In the genomic region with DNA sequence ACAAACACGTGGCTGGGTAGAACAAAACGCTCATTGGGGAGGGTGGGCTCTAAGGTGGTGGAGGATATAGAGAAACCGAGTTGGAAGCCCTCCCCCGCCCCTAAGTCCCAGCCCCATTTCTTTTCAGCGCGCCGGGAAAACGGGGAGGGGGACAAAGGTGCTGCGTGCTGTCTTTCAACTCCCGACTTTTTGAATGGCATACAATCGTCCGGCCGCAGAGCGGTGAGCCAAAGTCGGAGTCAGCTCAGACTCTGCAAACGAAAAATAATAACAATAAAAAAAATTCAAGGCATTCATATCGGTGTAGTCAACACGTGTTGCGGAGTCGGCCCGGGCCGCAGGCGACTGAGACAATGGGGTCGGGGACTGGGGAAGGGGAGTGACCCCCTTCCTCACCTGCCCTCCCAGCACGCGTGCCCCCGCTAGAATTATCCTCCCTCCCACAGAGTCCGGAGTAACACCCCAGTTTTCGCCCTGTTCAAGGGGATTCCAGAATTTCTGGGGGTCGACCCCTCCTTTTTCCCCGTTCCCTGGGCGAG, we compare ENCODE assay signal across 12 cellular contexts. TPM values are rescaled to one million over a fixed set of nuclear protein-coding genes. Genes with fewer than 3 reads are reported as not detected.
DNase-seq lines count a peak whose midpoint lies in the region; ATAC-seq and TF ChIP-seq lines count a peak whose summit lies in the region.
"Had no signal": no experiment of that assay in that cellular context is flagged by ENCODE, and none has a peak within 500 bp of the region (broad histone marks: within the 10 kb centered on the region; RNA-seq: fewer than 3 reads in every experiment).

No MANE protein-coding gene starts in this region.

- H3K4me1 ChIP-seq in right atrium auricular region: peaks cover 0 to 33% of the 10 kb centered on the region in 2 donors
- H3K4me1 ChIP-seq in heart left ventricle: peaks cover 0 to 32% (median 15%) of the 10 kb centered on the region in 12 donors
- peaks cover 35% of the 10 kb centered on the region for H3K4me1 ChIP-seq in vagina

- no peak overlapping the region for H3K4me3 Mint-ChIP-seq in activated T-helper 2 cell treated with anti-CD3 and anti-CD28 coated beads, Interferon-gamma antibody, Interleukin-2, Interleukin-4, amounts not matched to agents 10 μg/mL and 5 μg/mL and 100 μg/mL, durations not matched to agents 14 hours and 24 hours and 36 hours (ENCODE audit: low read depth)

- H3K36me3 ChIP-seq in right atrium auricular region (no peaks in the 10 kb centered on the region), heart left ventricle (no peaks in the 10 kb centered on the region), vagina (no peaks in the 10 kb centered on the region)

- intact Hi-C loops in heart left ventricle (cut with DNase I): loop anchor here in 1 of 10 donors (10.0 kb wide), 1 partner anchor 261 kb away; no protein-coding TSS in a partner anchor
- intact Hi-C loops in vagina (cut with DNase I): no loop called here
- intact Hi-C loops in activated T-helper 2 cell treated with anti-CD3 and anti-CD28 coated beads, Interferon-gamma antibody, Interleukin-2, Interleukin-4, amounts not matched to agents 10 μg/mL and 5 μg/mL and 100 μg/mL, durations not matched to agents 14 hours and 24 hours and 36 hours (cut with micrococcal nuclease): loop anchor here (5.0 kb wide), 4 partner anchors 243 to 502 kb away; partner anchors contain the start of genes HOXB7 and NGFR

- DNase-seq in right atrium auricular region (ENCODE audit: low spot score): peak; percentile 26
- no peak for DNase-seq in heart left ventricle
- peak; percentile 34 to 40 for DNase-seq in vagina (ENCODE audit: extremely low spot score in 2 of 2)
- DNase-seq in activated T-helper 2 cell treated with anti-CD3 and anti-CD28 coated beads, Interferon-gamma antibody, Interleukin-2, Interleukin-4, amounts not matched to agents 10 μg/mL and 5 μg/mL and 100 μg/mL, durations not matched to agents 14 hours and 24 hours and 36 hours (ENCODE audit: low spot score): no peak
- DNase-seq in substantia nigra (lab: John Stamatoyannopoulos, UW): no peak
- DNase-seq in cerebellar nuclear complex (lab: John Stamatoyannopoulos, UW): no peak
- DNase-seq: EL, GOT3, NCI-H446 had no signal

- no peak overlapping the region for H3K27ac Mint-ChIP-seq in activated T-helper 2 cell treated with anti-CD3 and anti-CD28 coated beads, Interferon-gamma antibody, Interleukin-2, Interleukin-4, amounts not matched to agents 10 μg/mL and 5 μg/mL and 100 μg/mL, durations not matched to agents 14 hours and 24 hours and 36 hours
- H3K27ac Mint-ChIP-seq: activated naive CD8-positive, alpha-beta T cell treated with anti-CD3 and anti-CD28 coated beads, Interleukin-2, amount 10 ng/mL, durations not matched to agents 7 days and 5 days had no signal

- peaks cover 9% of the 10 kb centered on the region for H3K4me1 Mint-ChIP-seq in activated T-helper 2 cell treated with anti-CD3 and anti-CD28 coated beads, Interferon-gamma antibody, Interleukin-2, Interleukin-4, amounts not matched to agents 10 μg/mL and 5 μg/mL and 100 μg/mL, durations not matched to agents 14 hours and 24 hours and 36 hours (ENCODE audit: low read depth)

- no peaks in the 10 kb centered on the region for H3K36me3 Mint-ChIP-seq in activated T-helper 2 cell treated with anti-CD3 and anti-CD28 coated beads, Interferon-gamma antibody, Interleukin-2, Interleukin-4, amounts not matched to agents 10 μg/mL and 5 μg/mL and 100 μg/mL, durations not matched to agents 14 hours and 24 hours and 36 hours (ENCODE audit: low read depth)
- H3K36me3 Mint-ChIP-seq: activated naive CD8-positive, alpha-beta T cell treated with anti-CD3 and anti-CD28 coated beads, Interleukin-2, amount 10 ng/mL, durations not matched to agents 7 days and 5 days had no signal

- H3K9me3 ChIP-seq in right atrium auricular region: peaks cover 0 to 7% of the 10 kb centered on the region in 2 donors
- peaks cover 0 to 4% (median 0%) of the 10 kb centered on the region in 12 donors for H3K9me3 ChIP-seq in heart left ventricle
- H3K9me3 ChIP-seq in vagina: no peaks in the 10 kb centered on the region

- H3K9me3 Mint-ChIP-seq in activated T-helper 2 cell treated with anti-CD3 and anti-CD28 coated beads, Interferon-gamma antibody, Interleukin-2, Interleukin-4, amounts not matched to agents 10 μg/mL and 5 μg/mL and 100 μg/mL, durations not matched to agents 14 hours and 24 hours and 36 hours: no peaks in the 10 kb centered on the region
- H3K9me3 Mint-ChIP-seq: activated naive CD8-positive, alpha-beta T cell treated with anti-CD3 and anti-CD28 coated beads, Interleukin-2, amount 10 ng/mL, durations not matched to agents 7 days and 5 days had no signal

- TF ChIP-seq POLR2A in heart left ventricle (IDR thresholded peaks at IDR 0.05) (no peak), vagina (IDR thresholded peaks at IDR 0.05) (no peak)

- H3K4me3 ChIP-seq in right atrium auricular region (no peak overlapping the region), heart left ventricle (no peak overlapping the region), iPS-11a (ENCODE audit: low read depth, low read length) (peak overlapping the region; percentile 85), vagina (no peak overlapping the region)

- H3K27ac ChIP-seq in right atrium auricular region: no peak overlapping the region
- no peak overlapping the region for H3K27ac ChIP-seq in heart left ventricle
- H3K27ac ChIP-seq in vagina: no peak overlapping the region
- no peak overlapping the region for H3K27ac ChIP-seq in substantia nigra (ENCODE audit: low read depth, low read length, poor library complexity, severe bottlenecking)

- WGBS in heart left ventricle, 4 donors: 2 to 7% (median 4%) methylated on average over 31 to 32 of the region's 32 CpGs

- ATAC-seq in heart left ventricle (no peak), SK-N-SH treated with all-trans-retinoic acid at 6 μM for 48 hours (peak; percentile 46)

- H3K27me3 Mint-ChIP-seq in activated T-helper 2 cell treated with anti-CD3 and anti-CD28 coated beads, Interferon-gamma antibody, Interleukin-2, Interleukin-4, amounts not matched to agents 10 μg/mL and 5 μg/mL and 100 μg/mL, durations not matched to agents 14 hours and 24 hours and 36 hours (ENCODE audit: low read depth): peaks cover 80% of the 10 kb centered on the region

- TF ChIP-seq CTCF in right atrium auricular region (IDR thresholded peaks at IDR 0.05): no peak
- no peak for TF ChIP-seq CTCF in heart left ventricle (IDR thresholded peaks at IDR 0.05)
- no peak for TF ChIP-seq CTCF in vagina (IDR thresholded peaks at IDR 0.05)

- peaks cover 68 to 86% of the 10 kb centered on the region in 2 donors for H3K27me3 ChIP-seq in right atrium auricular region
- H3K27me3 ChIP-seq in heart left ventricle: peaks cover 68 to 100% (median 97%) of the 10 kb centered on the region in 9 donors
- H3K27me3 ChIP-seq in vagina: peaks cover 20% of the 10 kb centered on the region

TF ChIP-seq in SK-N-SH treated with all-trans-retinoic acid at 6 μM for 48 hours, 23 proteins besides CTCF, POLR2A, EP300 and RAD21 (continues in another document):
- no peak for TF ChIP-seq CSRNP3 (CRISPR knock-in tag; IDR thresholded peaks at IDR 0.05)
- TF ChIP-seq ZNF70 (CRISPR knock-in tag; IDR thresholded peaks at IDR 0.05): no peak
- TF ChIP-seq ARNTL (CRISPR knock-in tag; IDR thresholded peaks at IDR 0.05; ENCODE audit: borderline replicate concordance, low read depth): no peak
- TF ChIP-seq ZFP30 (CRISPR knock-in tag; IDR thresholded peaks at IDR 0.05): no peak
- no peak for TF ChIP-seq ZNF8 (CRISPR knock-in tag; IDR thresholded peaks at IDR 0.05)
- no peak for TF ChIP-seq RARB (CRISPR knock-in tag; IDR thresholded peaks at IDR 0.05)
- no peak for TF ChIP-seq ZFP3 (CRISPR knock-in tag; IDR thresholded peaks at IDR 0.05)
- no peak for TF ChIP-seq TCF4 (CRISPR knock-in tag; IDR thresholded peaks at IDR 0.05; ENCODE audit: borderline replicate concordance)

RNA-seq across cellular contexts. Expression of gene IGF2BP1, which starts 1.8 kb away (rescaled TPM):
- total RNA-seq in right atrium auricular region: not detected
- total RNA-seq in heart left ventricle: not detected
- polyA plus RNA-seq in heart left ventricle: under 1 TPM in 1 of 2 donors, not detected in 1; 0.01 TPM
- total RNA-seq in vagina: not detected
- 0.09 and 0.32 TPM in 2 replicates for total RNA-seq in activated T-helper 2 cell treated with anti-CD3 and anti-CD28 coated beads, Interferon-gamma antibody, Interleukin-2, Interleukin-4, amounts not matched to agents 10 μg/mL and 5 μg/mL and 100 μg/mL, durations not matched to agents 14 hours and 24 hours and 36 hours
- total RNA-seq: activated naive CD8-positive, alpha-beta T cell treated with anti-CD3 and anti-CD28 coated beads, Interleukin-2, amount 10 ng/mL, durations not matched to agents 7 days and 5 days had no signal

RNA-seq across cellular contexts. Expression of gene GIP, which starts 27.0 kb away (rescaled TPM):
- total RNA-seq in right atrium auricular region (not detected), heart left ventricle (not detected), vagina (not detected)
- polyA plus RNA-seq in heart left ventricle: not detected
- total RNA-seq in activated T-helper 2 cell treated with anti-CD3 and anti-CD28 coated beads, Interferon-gamma antibody, Interleukin-2, Interleukin-4, amounts not matched to agents 10 μg/mL and 5 μg/mL and 100 μg/mL, durations not matched to agents 14 hours and 24 hours and 36 hours: not detected in 2 replicates
- total RNA-seq: activated naive CD8-positive, alpha-beta T cell treated with anti-CD3 and anti-CD28 coated beads, Interleukin-2, amount 10 ng/mL, durations not matched to agents 7 days and 5 days had no signal

RNA-seq across cellular contexts. Expression of gene SNF8, which starts 50.8 kb away (rescaled TPM):
- total RNA-seq in right atrium auricular region (10 to 100 TPM; 67.2 to 91.6 TPM), heart left ventricle (100 to 1,000 TPM in 4 of 9 donors, 10 to 100 TPM in 5; 66.9 to 122 (median 96.1) TPM), vagina (64.1 TPM)
- polyA plus RNA-seq in heart left ventricle: 100 to 1,000 TPM; 143 to 144 TPM
- 145 and 152 TPM in 2 replicates for total RNA-seq in activated T-helper 2 cell treated with anti-CD3 and anti-CD28 coated beads, Interferon-gamma antibody, Interleukin-2, Interleukin-4, amounts not matched to agents 10 μg/mL and 5 μg/mL and 100 μg/mL, durations not matched to agents 14 hours and 24 hours and 36 hours

Comparison
In these comparisons a context has a peak if more than half of its experiments do, and no peak if none do; other contexts are left out.
1. DNase-seq: peak in right atrium auricular region (single experiment) and vagina (2 of 2); none in heart left ventricle (0 of 5), activated T-helper 2 cell treated with anti-CD3 and anti-CD28 coated beads, Interferon-gamma antibody, Interleukin-2, Interleukin-4, amounts not matched to agents 10 μg/mL and 5 μg/mL and 100 μg/mL, durations not matched to agents 14 hours and 24 hours and 36 hours (single experiment), substantia nigra (0 of 49) and cerebellar nuclear complex (0 of 2).